In the genomic region with DNA sequence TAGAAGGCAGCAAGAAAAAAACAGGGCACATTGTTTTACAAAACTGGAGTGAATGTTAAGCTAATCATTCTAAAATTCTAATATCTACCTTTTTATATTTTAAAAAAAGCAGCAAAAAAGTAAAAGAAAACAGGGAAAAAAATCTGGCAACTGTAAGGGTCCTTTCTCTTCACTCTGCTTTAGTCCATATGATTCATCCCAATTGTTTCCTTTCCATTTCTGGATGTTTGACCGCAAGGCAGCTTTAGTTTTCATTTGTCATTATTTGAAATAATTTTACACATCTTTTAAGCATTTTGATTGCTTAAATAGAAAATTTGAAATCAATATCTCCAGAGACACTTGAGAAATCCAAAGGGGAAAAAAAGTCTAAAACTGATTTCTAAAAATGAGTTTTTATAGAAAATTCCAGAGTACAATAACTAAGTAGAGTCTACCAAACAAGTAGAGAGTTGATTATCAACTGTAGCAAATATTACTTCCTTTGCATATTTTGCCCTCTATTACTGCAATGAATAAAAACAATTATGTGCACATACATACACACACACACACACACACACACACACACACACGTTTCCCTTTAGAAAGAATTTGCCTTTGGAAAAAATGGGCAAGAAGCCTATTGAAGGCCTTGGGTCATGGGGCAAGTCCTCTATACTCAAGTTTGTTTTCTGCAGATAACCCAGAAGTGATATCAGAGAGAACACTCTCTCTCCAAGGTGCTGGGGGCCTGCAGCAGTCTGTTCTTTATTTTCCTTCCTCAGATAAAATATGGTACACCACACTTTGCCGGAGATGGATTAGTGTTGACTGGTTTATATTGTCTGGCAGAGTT, we compare ENCODE assay signal across 15 cellular contexts.
"Had no signal": no experiment of that assay in that cellular context is flagged by ENCODE, and none has a peak within 500 bp of the region (broad histone marks: within the 10 kb centered on the region; RNA-seq: fewer than 3 reads in every experiment).

No MANE protein-coding gene starts in this region.

- H3K4me3 ChIP-seq: adrenal gland, hepatocyte, tibial nerve, uterus had no signal

- H3K27me3 ChIP-seq: adrenal gland, foreskin keratinocyte, hepatocyte, tibial nerve, uterus had no signal

- ATAC-seq: activated CD4-positive, CD25-positive, alpha-beta regulatory T cell treated with anti-CD3 and anti-CD28 coated beads, Interleukin-2, amount 50 U/mL, for 24 hours; activated CD8-positive, alpha-beta T cell treated with anti-CD3 and anti-CD28 coated beads, Interleukin-2, amount 10 ng/mL, durations not matched to agents 7 days and 5 days; foreskin keratinocyte; stimulated activated naive CD8-positive, alpha-beta T cell treated with anti-CD3 and anti-CD28 coated beads, Interleukin-15, Interleukin-2, amounts not matched to agents 100 U/mL and 50 U/mL, for 24 hours had no signal

- H3K4me1 ChIP-seq: foreskin keratinocyte had no signal

- H3K36me3 ChIP-seq: adrenal gland, tibial nerve, uterus had no signal

- DNase-seq: activated CD4-positive, alpha-beta T cell treated with anti-CD3 and anti-CD28 coated beads, Interleukin-2, amount 10 ng/mL, durations not matched to agents 7 days and 5 days; activated CD8-positive, alpha-beta memory T cell treated with anti-CD3 and anti-CD28 coated beads, Interleukin-2, amount 50 U/mL, for 48 hours; activated CD8-positive, alpha-beta T cell treated with anti-CD3 and anti-CD28 coated beads, Interleukin-2, amount 10 ng/mL, durations not matched to agents 7 days and 5 days; activated effector memory CD4-positive, alpha-beta T cell treated with Interleukin-2 at 50 U/mL for 16 hours; activated T-cell treated with anti-CD3 and anti-CD28 coated beads, Interleukin-2, amount 50 U/mL, for 48 hours; adrenal gland; effector memory CD4-positive, alpha-beta T cell; foreskin keratinocyte; occipital lobe; stimulated activated CD4-positive, alpha-beta T cell treated with anti-CD3 and anti-CD28 coated beads, Interleukin-1b, Interleukin-23, amount 100 ng/mL, for 48 hours; stimulated activated naive CD8-positive, alpha-beta T cell treated with anti-CD3 and anti-CD28 coated beads, Interleukin-15, Interleukin-2, amounts not matched to agents 100 U/mL and 50 U/mL, for 24 hours; uterus had no signal

- H3K9me3 ChIP-seq: adrenal gland, tibial nerve, uterus had no signal

- H3K27ac ChIP-seq: adrenal gland, foreskin keratinocyte, hepatocyte, uterus had no signal
